In genomic region chr9:105690742-105691141, GRCh38 we compare ENCODE assay signal across 10 cellular contexts. TPM values are rescaled to one million over a fixed set of nuclear protein-coding genes. Genes with fewer than 3 reads are reported as not detected.
DNase-seq lines count a peak whose midpoint lies in the region; TF ChIP-seq lines count a peak whose summit lies in the region.
"Had no signal": no experiment of that assay in that cellular context is flagged by ENCODE, and none has a peak within 500 bp of the region (broad histone marks: within the 10 kb centered on the region; RNA-seq: fewer than 3 reads in every experiment).

No MANE protein-coding gene starts in this region.

- TF ChIP-seq CTCF in DOHH2 (IDR thresholded peaks at IDR 0.05; ENCODE audit: low read depth, low read length, poor library complexity, severe bottlenecking) (peak; percentile 14), chondrocyte (IDR thresholded peaks at IDR 0.05) (peak; percentile 82), nephron progenitor cell (IDR thresholded peaks at IDR 0.05) (peak; percentile 47), vagina (IDR thresholded peaks at IDR 0.05) (no peak)

- H3K4me1 ChIP-seq in DOHH2 (ENCODE audit: control insufficient read depth, low read length) (peaks cover 17% of the 10 kb centered on the region), vagina (peaks cover 9% of the 10 kb centered on the region)

- TF ChIP-seq POLR2A in vagina (IDR thresholded peaks at IDR 0.05) = no peak

- H3K27ac Mint-ChIP-seq in chondrocyte (ENCODE audit: unreplicated experiment) (no peak overlapping the region), nephron progenitor cell (no peak overlapping the region)
- H3K27ac Mint-ChIP-seq: activated T-helper 17 cell treated with anti-CD3 and anti-CD28 coated beads, Interleukin-2, amount 50 U/mL, for 72 hours had no signal

- H3K36me3 Mint-ChIP-seq in chondrocyte (ENCODE audit: low read depth) = no peaks in the 10 kb centered on the region
- H3K36me3 Mint-ChIP-seq in nephron progenitor cell (ENCODE audit: low read depth) = no peaks in the 10 kb centered on the region

- DNase-seq in LHCN-M2 (ENCODE audit: low read depth) (peak; percentile 34), chondrocyte (ENCODE audit: low spot score) (no peak), nephron progenitor cell (no peak), vagina (ENCODE audit: extremely low spot score in 2 of 2) (no peak), Ammon's horn (ENCODE audit: low spot score) (no peak), NCI-H146 (lab: John Stamatoyannopoulos, UW) (no peak), COR-L47 (lab: John Stamatoyannopoulos, UW) (no peak)

- H3K36me3 ChIP-seq in DOHH2 (ENCODE audit: control insufficient read depth, low read length) = no peaks in the 10 kb centered on the region
- H3K36me3 ChIP-seq in vagina = no peaks in the 10 kb centered on the region
- H3K36me3 ChIP-seq: suprapubic skin had no signal

- H3K27me3 ChIP-seq in DOHH2 (ENCODE audit: control insufficient read depth, low read length) (0 out of 2 replicates have a peak, but pooled peaks cover 4% of the 10 kb centered on the region), vagina (no peaks in the 10 kb centered on the region)

- H3K9me2 ChIP-seq in DOHH2 (replicated peaks; ENCODE audit: control insufficient read depth, low read length) = no peaks in the 10 kb centered on the region

- H3K27me3 Mint-ChIP-seq in chondrocyte (ENCODE audit: low read depth) (peaks cover 17% of the 10 kb centered on the region), nephron progenitor cell (ENCODE audit: low read depth, poor library complexity) (peaks cover 65% of the 10 kb centered on the region)

- H3K9me3 ChIP-seq in DOHH2 (ENCODE audit: control insufficient read depth, insufficient read depth, low read length) (no peaks in the 10 kb centered on the region), vagina (no peaks in the 10 kb centered on the region)
- H3K9me3 ChIP-seq: suprapubic skin had no signal

- H4K20me1 ChIP-seq in DOHH2 (ENCODE audit: control insufficient read depth, insufficient read depth, low read depth, low read length) = no peaks in the 10 kb centered on the region

- no peaks in the 10 kb centered on the region for H3F3A ChIP-seq in DOHH2 (ENCODE audit: control insufficient read depth, insufficient read depth)

- H3K4me3 ChIP-seq in DOHH2 (ENCODE audit: low read length) (no peak overlapping the region), vagina (no peak overlapping the region)
- H3K4me3 ChIP-seq: suprapubic skin had no signal

- H3K4me1 Mint-ChIP-seq in chondrocyte (ENCODE audit: low read depth) (peaks cover 15% of the 10 kb centered on the region), nephron progenitor cell (peaks cover 19% of the 10 kb centered on the region)

- H3K4me3 Mint-ChIP-seq in chondrocyte (ENCODE audit: unreplicated experiment) (no peak overlapping the region), nephron progenitor cell (no peak overlapping the region)
- H3K4me3 Mint-ChIP-seq: activated T-helper 17 cell treated with anti-CD3 and anti-CD28 coated beads, Interleukin-2, amount 50 U/mL, for 72 hours had no signal

- intact Hi-C loops in vagina (cut with DNase I) = no loop called here

- H3K4me2 ChIP-seq in DOHH2 (ENCODE audit: low read length) = no peak overlapping the region

- H3K9me3 Mint-ChIP-seq in chondrocyte (ENCODE audit: low read depth) = no peaks in the 10 kb centered on the region
- H3K9me3 Mint-ChIP-seq in nephron progenitor cell = no peaks in the 10 kb centered on the region
- H3K9me3 Mint-ChIP-seq: activated T-helper 17 cell treated with anti-CD3 and anti-CD28 coated beads, Interleukin-2, amount 50 U/mL, for 72 hours had no signal

- H3K79me2 ChIP-seq in DOHH2 (ENCODE audit: control insufficient read depth, low read length) = peaks cover 10% of the 10 kb centered on the region

- H3K27ac ChIP-seq in DOHH2 (ENCODE audit: low read depth, low read length) (no peak overlapping the region), vagina (no peak overlapping the region)
- H3K27ac ChIP-seq: suprapubic skin had no signal

RNA-seq across cellular contexts. Expression of gene TMEM38B, which starts 3.6 kb away (rescaled TPM):
- total RNA-seq in LHCN-M2 (2014; rRNA removed) (19.3 and 23.1 TPM in 2 replicates), chondrocyte (12.1 to 15.6 TPM (median 12.6 TPM) in 3 replicates), vagina (30.4 TPM)
- polyA plus RNA-seq in LHCN-M2 (2012) = 4.2 TPM

RNA-seq across cellular contexts. Expression of gene TAL2, which starts 28.5 kb away (rescaled TPM):
- total RNA-seq in LHCN-M2 (2014; rRNA removed) = not detected in 2 replicates
- polyA plus RNA-seq in LHCN-M2 (2012) = not detected
- not detected in 3 replicates for total RNA-seq in chondrocyte
- total RNA-seq in vagina = not detected
- total RNA-seq: activated T-helper 17 cell treated with anti-CD3 and anti-CD28 coated beads, Interleukin-2, amount 50 U/mL, for 72 hours; suprapubic skin had no signal

Comparison
In these comparisons a context has a peak if more than half of its experiments do, and no peak if none do; other contexts are left out.
1. CTCF ChIP-seq: peak in DOHH2 (single experiment), chondrocyte (single experiment) and nephron progenitor cell (single experiment); none in vagina (0 of 3).